In the genomic region with DNA sequence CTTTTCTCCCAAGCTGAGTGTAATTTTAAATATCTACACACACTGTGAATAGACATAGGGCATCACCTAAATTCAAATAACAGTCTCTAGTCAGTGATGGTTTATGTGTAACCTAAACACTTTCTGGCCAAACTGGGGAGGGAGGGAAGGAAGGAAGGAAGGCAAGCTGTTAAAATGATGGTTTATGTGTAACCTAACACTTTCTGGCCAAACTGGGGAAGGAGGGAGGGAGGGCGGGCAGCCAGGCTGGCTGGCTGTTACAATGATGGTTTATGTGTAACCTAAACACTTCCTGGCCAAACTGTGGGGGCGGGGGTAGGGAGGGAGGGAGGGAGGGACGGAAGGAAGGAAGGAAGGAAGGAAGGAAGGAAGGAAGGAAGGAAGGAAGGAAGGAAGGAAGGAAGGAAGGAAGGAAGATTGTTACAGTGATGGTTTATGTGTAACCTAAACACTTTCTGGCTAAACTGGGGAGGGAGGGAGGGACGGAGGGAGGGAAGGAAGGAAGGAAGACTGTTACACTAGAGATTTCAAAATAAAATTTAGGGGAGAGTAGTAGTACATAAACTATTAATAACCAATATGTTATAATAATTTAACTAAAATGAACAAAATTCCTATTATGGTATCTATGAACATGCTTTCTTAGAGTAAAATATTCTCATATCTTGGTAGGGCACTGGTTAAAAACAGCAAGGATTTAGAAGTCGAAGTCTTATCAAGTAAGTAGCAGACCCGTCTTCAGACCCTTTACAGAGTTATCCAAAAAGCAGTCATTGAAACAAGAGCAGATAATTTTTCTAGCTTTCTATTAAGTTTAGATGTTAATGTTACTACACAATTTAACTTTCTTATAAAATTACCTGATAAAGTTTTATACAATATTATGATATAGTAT, we compare ENCODE assay signal across 20 cellular contexts.
DNase-seq lines count a peak whose midpoint lies in the region; ATAC-seq and TF ChIP-seq lines count a peak whose summit lies in the region.
"Had no signal": no experiment of that assay in that cellular context is flagged by ENCODE, and none has a peak within 500 bp of the region (broad histone marks: within the 10 kb centered on the region; RNA-seq: fewer than 3 reads in every experiment).

No MANE protein-coding gene starts in this region.

- H3K18ac ChIP-seq in mesendoderm (ENCODE audit: low read length) = no peak overlapping the region

- H3K9ac ChIP-seq in mesendoderm (ENCODE audit: low read length) (no peak overlapping the region), MM.1S (ENCODE audit: low read length) (no peak overlapping the region)

- WGBS in mesendoderm (ENCODE audit: extremely low coverage, insufficient coverage, low lambda C conversion rate) = no CpG with 5 or more reads among the region's 6 CpGs

- H3K9me3 ChIP-seq in MM.1S (replicated peaks; ENCODE audit: insufficient read depth, low read length) = no peaks in the 10 kb centered on the region
- H3K9me3 ChIP-seq: body of pancreas, Caco-2, stomach had no signal

- H4K5ac ChIP-seq in mesendoderm (ENCODE audit: low read length) = no peak overlapping the region

- H3K36me3 ChIP-seq in mesendoderm (ENCODE audit: control insufficient read depth, insufficient read depth, low read length) = no peaks in the 10 kb centered on the region
- H3K36me3 ChIP-seq in MM.1S (replicated peaks; ENCODE audit: insufficient read depth, low read length) = no peaks in the 10 kb centered on the region
- H3K36me3 ChIP-seq: stomach had no signal

- H3K79me2 ChIP-seq in mesendoderm (ENCODE audit: control insufficient read depth, insufficient read depth, low read length) = no peaks in the 10 kb centered on the region
- no peaks in the 10 kb centered on the region for H3K79me2 ChIP-seq in MM.1S (ENCODE audit: low read length)

- DNase-seq in Daoy (ENCODE audit: low read depth) (peak; percentile 31), HT1080 (ENCODE audit: low read depth) (peak; percentile 39), astrocyte of the hippocampus (ENCODE audit: low read depth, low spot score) (peak; percentile 7), mesendoderm (peak; percentile 9), retina (no peak), MM.1S (no peak)
- DNase-seq: activated naive CD8-positive, alpha-beta T cell treated with anti-CD3 and anti-CD28 coated beads, Interleukin-2, amount 10 ng/mL, durations not matched to agents 7 days and 5 days; Caco-2; EL; head of caudate nucleus; naive thymus-derived CD8-positive, alpha-beta T cell; NCI-H69; OCI-M1; stimulated activated CD4-positive, alpha-beta T cell treated with anti-CD3 and anti-CD28 coated beads, Interleukin-4, amount 100 ng/mL, for 1 hour; stomach had no signal

- ATAC-seq in GM19351 (IDR thresholded peaks at IDR 0.05; ENCODE audit: unreplicated experiment) (no peak), GM18868 (IDR thresholded peaks at IDR 0.05; ENCODE audit: unreplicated experiment) (no peak)
- ATAC-seq: body of pancreas; naive thymus-derived CD8-positive, alpha-beta T cell had no signal

- TF ChIP-seq CTCF in MM.1S (IDR thresholded peaks at IDR 0.05; ENCODE audit: low read length) = no peak

- no peak overlapping the region for H3K23ac ChIP-seq in mesendoderm (ENCODE audit: low read length)

- H2BK5ac ChIP-seq in mesendoderm (ENCODE audit: low read length) = no peak overlapping the region

- H2AFZ ChIP-seq in MM.1S (ENCODE audit: low read length) = no peak overlapping the region

- H2BK120ac ChIP-seq in mesendoderm (ENCODE audit: low read depth, low read length) = no peak overlapping the region

- H3K27ac ChIP-seq in mesendoderm (ENCODE audit: low read depth, low read length) (no peak overlapping the region), MM.1S (ENCODE audit: low read length) (no peak overlapping the region)
- H3K27ac ChIP-seq: body of pancreas, stomach had no signal

- H3K9me2 ChIP-seq in MM.1S (replicated peaks; ENCODE audit: insufficient read depth, low read length) = no peaks in the 10 kb centered on the region

- no peak overlapping the region for H2BK15ac ChIP-seq in mesendoderm (replicated peaks; ENCODE audit: low read depth)

- H3K4me2 ChIP-seq in mesendoderm (ENCODE audit: low read length) (no peak overlapping the region), MM.1S (ENCODE audit: low read depth, low read length) (no peak overlapping the region)
- H3K4me2 ChIP-seq: smooth muscle cell had no signal

- H3K4me1 ChIP-seq in mesendoderm (ENCODE audit: control insufficient read depth, low read depth, low read length) (no peaks in the 10 kb centered on the region), MM.1S (ENCODE audit: low read length) (peaks cover 18% of the 10 kb centered on the region)
- H3K4me1 ChIP-seq: body of pancreas, Caco-2 had no signal

- no peak overlapping the region for H2AK5ac ChIP-seq in mesendoderm (ENCODE audit: low read length)

- no peak overlapping the region for H3K4ac ChIP-seq in mesendoderm (ENCODE audit: low read depth, low read length)

- H3K4me3 ChIP-seq in mesendoderm (ENCODE audit: low read length) = no peak overlapping the region
- H3K4me3 ChIP-seq in MM.1S (ENCODE audit: low read length) = no peak overlapping the region
- H3K4me3 ChIP-seq: body of pancreas, lung, smooth muscle cell, stomach had no signal

- peaks cover 3% of the 10 kb centered on the region for H3K27me3 ChIP-seq in mesendoderm (ENCODE audit: insufficient read depth, low read length, poor library complexity)
- H3K27me3 ChIP-seq in MM.1S (replicated peaks; ENCODE audit: insufficient read depth, low read length) = no peaks in the 10 kb centered on the region

- no peak overlapping the region for H3K56ac ChIP-seq in mesendoderm (ENCODE audit: low read length)

- H3F3A ChIP-seq in MM.1S (ENCODE audit: insufficient read depth, low read length) = peaks cover 10% of the 10 kb centered on the region

- H4K20me1 ChIP-seq in MM.1S (ENCODE audit: insufficient read depth, low read length) = no peaks in the 10 kb centered on the region

- no peak overlapping the region for H4K8ac ChIP-seq in mesendoderm (ENCODE audit: low read depth, low read length)

- H3K79me1 ChIP-seq in mesendoderm (ENCODE audit: low read length) = no peaks in the 10 kb centered on the region

Comparison
In these comparisons a context has a peak if more than half of its experiments do, and no peak if none do; other contexts are left out.
1. DNase-seq: peak in Daoy (single experiment), HT1080 (single experiment), astrocyte of the hippocampus (single experiment) and mesendoderm (single experiment); none in retina (single experiment) and MM.1S (single experiment).